8 cellular contexts compared by ENCODE assay signal in the genomic region with DNA sequence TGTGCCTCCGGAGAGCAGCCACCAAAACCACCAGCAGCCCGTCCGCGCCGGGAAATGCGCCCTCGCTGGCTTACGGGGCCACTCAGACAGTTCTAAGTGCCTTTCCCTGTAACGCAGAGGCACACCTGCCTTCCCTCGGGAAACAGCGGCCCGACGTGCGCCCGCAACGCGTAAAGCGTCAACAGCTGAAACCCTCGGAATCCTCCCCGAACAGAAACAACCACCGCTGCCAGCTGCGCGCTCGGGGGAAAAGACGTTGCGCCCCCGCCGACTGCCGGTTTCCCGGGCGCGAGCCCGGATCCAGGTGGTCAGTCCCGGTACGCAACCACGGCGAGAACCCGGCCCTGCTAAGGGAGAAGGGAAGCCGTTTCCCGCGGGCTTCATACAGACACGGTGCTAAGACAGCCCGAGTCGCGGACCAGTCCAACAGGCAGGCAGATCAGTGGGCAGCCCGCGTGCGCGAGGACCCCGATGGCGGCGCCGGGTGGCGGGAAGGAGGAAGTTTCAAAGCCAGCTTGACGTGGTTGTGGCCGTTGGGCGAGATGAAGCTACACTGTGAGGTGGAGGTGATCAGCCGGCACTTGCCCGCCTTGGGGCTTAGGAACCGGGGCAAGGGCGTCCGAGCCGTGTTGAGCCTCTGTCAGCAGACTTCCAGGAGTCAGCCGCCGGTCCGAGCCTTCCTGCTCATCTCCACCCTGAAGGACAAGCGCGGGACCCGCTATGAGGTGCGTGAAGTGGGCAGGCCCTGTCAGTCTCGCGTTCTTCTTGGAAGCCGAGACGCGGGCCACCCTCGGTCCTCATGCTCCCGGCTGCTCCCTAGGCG. TPM values are rescaled to one million over a fixed set of nuclear protein-coding genes. Genes with fewer than 3 reads are reported as not detected.
DNase-seq lines count a peak whose midpoint lies in the region; ATAC-seq, FAIRE-seq and TF ChIP-seq lines count a peak whose summit lies in the region.

A gene with protein sequence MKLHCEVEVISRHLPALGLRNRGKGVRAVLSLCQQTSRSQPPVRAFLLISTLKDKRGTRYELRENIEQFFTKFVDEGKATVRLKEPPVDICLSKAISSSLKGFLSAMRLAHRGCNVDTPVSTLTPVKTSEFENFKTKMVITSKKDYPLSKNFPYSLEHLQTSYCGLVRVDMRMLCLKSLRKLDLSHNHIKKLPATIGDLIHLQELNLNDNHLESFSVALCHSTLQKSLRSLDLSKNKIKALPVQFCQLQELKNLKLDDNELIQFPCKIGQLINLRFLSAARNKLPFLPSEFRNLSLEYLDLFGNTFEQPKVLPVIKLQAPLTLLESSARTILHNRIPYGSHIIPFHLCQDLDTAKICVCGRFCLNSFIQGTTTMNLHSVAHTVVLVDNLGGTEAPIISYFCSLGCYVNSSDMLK (plus strand): TSS at position 462 of the 823 bp plus-strand sequence. CDS start 81 bp downstream, at position 543.

- H3K4me1 ChIP-seq in keratinocyte (ENCODE audit: control insufficient read depth, extremely low read depth, insufficient read depth, low read length): peaks cover 4% of the 10 kb centered on the region

- POLR2A ChIA-PET in AG04449 (lab: Yijun Ruan, JAX): interaction anchor here (0.6 to 2.2 kb wide), 4 partner anchors 10 to 22 kb away, joined by 3 to 19 read pairs (median 6); a partner anchor contains a TSS

- H3K9me1 ChIP-seq in keratinocyte (ENCODE audit: control insufficient read depth, extremely low read depth, insufficient read depth, low read length): no peaks in the 10 kb centered on the region

- no peak for FAIRE-seq in keratinocyte (lab: Jason Lieb, UNC)

- TF ChIP-seq CTCF in AG04449 (IDR thresholded peaks at IDR 0.05; ENCODE audit: insufficient read depth, low read length, missing control alignments): no peak
- no peak for TF ChIP-seq CTCF in keratinocyte (optimal IDR thresholded peaks at IDR 0.05 in 1 of 3, IDR thresholded peaks at IDR 0.05 in 1 of 3, conservative IDR thresholded peaks at IDR 0.05 in 1 of 3; ENCODE audit: extremely low read depth in 1 of 3, insufficient read depth in 2 of 3, low read length in 3 of 3)

- CTCF ChIA-PET in AG04449 (lab: Yijun Ruan, JAX): interaction anchor here (0.9 to 1.7 kb wide), 3 partner anchors 9 to 264 kb away, joined by 3 to 10 read pairs (median 3); a partner anchor contains a TSS

- peaks cover 24% of the 10 kb centered on the region for H3K79me2 ChIP-seq in keratinocyte (ENCODE audit: control insufficient read depth, insufficient read depth, low read length)

- peak within 1 kb of the TSS; percentile 96 for H2AFZ ChIP-seq in keratinocyte (ENCODE audit: control insufficient read depth, low read length)

- dilution Hi-C loops in keratinocyte (cut with MboI; ENCODE audit: extremely low pct_ligation_motif_present, low sequenced_read_pairs): no loop called here

- H3K27ac ChIP-seq in keratinocyte (ENCODE audit: control insufficient read depth, insufficient read depth, low read length): peak within 1 kb of the TSS; percentile 95

- H3K27me3 ChIP-seq in keratinocyte (ENCODE audit: control insufficient read depth, extremely low read depth, insufficient read depth, low read length): no peaks in the 10 kb centered on the region

- no peaks in the 10 kb centered on the region for H3K9me3 ChIP-seq in keratinocyte (ENCODE audit: control insufficient read depth, low read depth, low read length)

- ATAC-seq in GM18907 (IDR thresholded peaks at IDR 0.05; ENCODE audit: unreplicated experiment): peak; percentile 57
- ATAC-seq in HG03159 (IDR thresholded peaks at IDR 0.05; ENCODE audit: unreplicated experiment): peak; percentile 60

- H3K4me3 ChIP-seq in AG04449 (ENCODE audit: low read depth, low read length) (peak within 1 kb of the TSS; percentile 96), keratinocyte (ENCODE audit: control insufficient read depth in 2 of 3, extremely low read depth in 1 of 3, insufficient read depth in 2 of 3, low read depth in 1 of 3, low read length in 3 of 3) (peak within 1 kb of the TSS; percentile 82 to 92 (median 90))

- peak within 1 kb of the TSS; percentile 95 for H3K9ac ChIP-seq in keratinocyte (ENCODE audit: control insufficient read depth, extremely low read depth, insufficient read depth, low read length)

- H3K4me2 ChIP-seq in keratinocyte (ENCODE audit: control insufficient read depth, extremely low read depth, insufficient read depth, low read depth, low read length): peak within 1 kb of the TSS; percentile 86

- no peaks in the 10 kb centered on the region for H4K20me1 ChIP-seq in keratinocyte (ENCODE audit: control insufficient read depth, extremely low read depth, insufficient read depth, low read length)

- DNase-seq in AG04449 (ENCODE audit: low read depth, low spot score) (no peak), NCI-H2227 (lab: John Stamatoyannopoulos, UW; ENCODE audit: unreplicated experiment) (peak; percentile 91), keratinocyte (ENCODE audit: low read depth, low spot score) (no peak)
- DNase-seq in activated CD4-positive, CD25-positive, alpha-beta regulatory T cell treated with anti-CD3 and anti-CD28 coated beads, Interleukin-2, amount 50 U/mL, for 16 hours (ENCODE audit: low read depth, low spot score): peak; percentile 71
- DNase-seq in central memory CD4-positive, alpha-beta T cell: peak; percentile 86
- peak; percentile 73 to 86 (median 83) for DNase-seq in stimulated activated CD4-positive, alpha-beta T cell treated with anti-CD3 and anti-CD28 coated beads, Interleukin-12 subunit alpha, Interleukin-12 subunit beta, amount 100 ng/mL, for 48 hours (ENCODE audit: low read depth in 2 of 3, low spot score in 1 of 3)

- peaks cover 2 to 7% of the 10 kb centered on the region in 2 experiments for H3K36me3 ChIP-seq in keratinocyte (ENCODE audit: control insufficient read depth in 2 of 2, extremely low read depth in 1 of 2, insufficient read depth in 2 of 2, low read length in 2 of 2)

RNA-seq across cellular contexts. Expression of the gene that starts here (rescaled TPM):
- polyA plus RNA-seq in keratinocyte: 10.9 to 22.7 TPM (median 14.1 TPM) in 3 replicates
- polyA plus RNA-seq in keratinocyte (2011; ENCODE audit: low read depth): 2.0 TPM
- 10.6 and 18.1 TPM in 2 replicates for polyA plus RNA-seq in keratinocyte (2011; cell fraction: cytosol; rRNA removed)
- 9.2 and 11.7 TPM in 2 replicates for polyA plus RNA-seq in keratinocyte (2011; cell fraction: nucleus; rRNA removed)
- polyA plus RNA-seq in keratinocyte (2012; ENCODE audit: low replicate concordance): 8.0 and 17.0 TPM in 2 replicates
- polyA minus RNA-seq in keratinocyte: 4.0 to 11.4 TPM (median 4.8 TPM) in 3 replicates
- polyA minus RNA-seq in keratinocyte (2011; cell fraction: cytosol; rRNA and poly(A)+ RNA removed): 8.2 TPM
- polyA minus RNA-seq in keratinocyte (2011; cell fraction: nucleus; rRNA and poly(A)+ RNA removed): 2.9 and 3.3 TPM in 2 replicates

Comparison
In these comparisons a context has a peak if more than half of its experiments do, and no peak if none do; other contexts are left out.
1. DNase-seq: peak in NCI-H2227 (single experiment), activated CD4-positive, CD25-positive, alpha-beta regulatory T cell treated with anti-CD3 and anti-CD28 coated beads, Interleukin-2, amount 50 U/mL, for 16 hours (single experiment), central memory CD4-positive, alpha-beta T cell (single experiment) and stimulated activated CD4-positive, alpha-beta T cell treated with anti-CD3 and anti-CD28 coated beads, Interleukin-12 subunit alpha, Interleukin-12 subunit beta, amount 100 ng/mL, for 48 hours (3 of 3); none in AG04449 (single experiment) and keratinocyte (single experiment).